Comparison of ENCODE assay signal across 8 cellular contexts in genomic region chr15:89206908-89207331, GRCh38. TPM values are rescaled to one million over a fixed set of nuclear protein-coding genes. Genes with fewer than 3 reads are reported as not detected.
DNase-seq lines count a peak whose midpoint lies in the region; ATAC-seq and TF ChIP-seq lines count a peak whose summit lies in the region.

No MANE protein-coding gene starts in this region.

- H3K79me2 ChIP-seq in parathyroid adenoma: no peaks in the 10 kb centered on the region

- H3K27ac ChIP-seq in parathyroid adenoma (no peak overlapping the region), tibial nerve (no peak overlapping the region)

- H2AFZ ChIP-seq in parathyroid adenoma: peak overlapping the region; percentile 63

- DNase-seq in COR-L47 (lab: John Stamatoyannopoulos, UW) (peak; percentile 58), Kasumi-1 (lab: John Stamatoyannopoulos, UW) (peak; percentile 62 to 65), glomerular visceral epithelial cell (ENCODE audit: extremely low spot score) (peak; percentile 78), tibial nerve (ENCODE audit: low spot score in 2 of 2) (peak; percentile 61 to 76)
- peak; percentile 74 for DNase-seq in activated naive CD4-positive, alpha-beta T cell treated with Interleukin-2 at 50 U/mL for 16 hours

- peak overlapping the region; percentile 75 for H3K4me2 ChIP-seq in parathyroid adenoma (ENCODE audit: low read length)

- 1 to 2% methylated on average over 14 of the region's 14 CpGs for WGBS in tibial nerve, 2 donors

- H3K4me1 ChIP-seq in parathyroid adenoma (no peaks in the 10 kb centered on the region), tibial nerve (peaks cover 0 to 8% (median under 1%) of the 10 kb centered on the region in 4 donors)

- no peak for TF ChIP-seq POLR2A in tibial nerve (IDR thresholded peaks at IDR 0.05)

- H3K27me3 ChIP-seq in parathyroid adenoma (ENCODE audit: control insufficient read depth, insufficient read depth, low read length) (no peaks in the 10 kb centered on the region), tibial nerve (no peaks in the 10 kb centered on the region)

- TF ChIP-seq EP300 in tibial nerve (IDR thresholded peaks at IDR 0.05): no peak

- H3K36me3 ChIP-seq in parathyroid adenoma (ENCODE audit: control insufficient read depth, insufficient read depth, low read length): no peaks in the 10 kb centered on the region
- H3K36me3 ChIP-seq in tibial nerve: no peaks in the 10 kb centered on the region

- ATAC-seq in GM21515 (IDR thresholded peaks at IDR 0.05; ENCODE audit: unreplicated experiment): peak; percentile 65
- peak; percentile 99 for ATAC-seq in SK-N-SH treated with all-trans-retinoic acid at 6 μM for 48 hours

- H3K9ac ChIP-seq in parathyroid adenoma: no peak overlapping the region

- H3K4me3 ChIP-seq in parathyroid adenoma (ENCODE audit: low read depth, low read length) (no peak overlapping the region), tibial nerve (peak overlapping the region in 2 of 4 donors; percentile 23 to 31)

- peak; percentile 87 for TF ChIP-seq CTCF in parathyroid adenoma (IDR thresholded peaks at IDR 0.05)
- TF ChIP-seq CTCF in tibial nerve (IDR thresholded peaks at IDR 0.05): peak; percentile 93 to 98 (median 96)

- no peaks in the 10 kb centered on the region for H3K9me3 ChIP-seq in parathyroid adenoma (ENCODE audit: control insufficient read depth, low read length)
- H3K9me3 ChIP-seq in tibial nerve: no peaks in the 10 kb centered on the region

TF ChIP-seq in SK-N-SH treated with all-trans-retinoic acid at 6 μM for 48 hours, 23 proteins besides CTCF, POLR2A, EP300 and RAD21:
- TF ChIP-seq CSRNP3 (CRISPR knock-in tag; IDR thresholded peaks at IDR 0.05) (no peak), TSHZ2 (CRISPR knock-in tag; IDR thresholded peaks at IDR 0.05) (no peak), POU6F1 (CRISPR knock-in tag; IDR thresholded peaks at IDR 0.05; ENCODE audit: borderline replicate concordance, low read depth) (no peak), ARNTL (CRISPR knock-in tag; IDR thresholded peaks at IDR 0.05; ENCODE audit: borderline replicate concordance, low read depth) (no peak), ZNF8 (CRISPR knock-in tag; IDR thresholded peaks at IDR 0.05) (no peak), BACH2 (CRISPR knock-in tag; IDR thresholded peaks at IDR 0.05; ENCODE audit: borderline replicate concordance) (no peak), ISL1 (CRISPR knock-in tag; IDR thresholded peaks at IDR 0.05) (no peak), ZFP3 (CRISPR knock-in tag; IDR thresholded peaks at IDR 0.05) (no peak), RARB (CRISPR knock-in tag; IDR thresholded peaks at IDR 0.05) (no peak), TCF4 (CRISPR knock-in tag; IDR thresholded peaks at IDR 0.05; ENCODE audit: borderline replicate concordance) (no peak), ESRRG (CRISPR knock-in tag; IDR thresholded peaks at IDR 0.05) (no peak), PATZ1 (CRISPR knock-in tag; IDR thresholded peaks at IDR 0.05; ENCODE audit: borderline replicate concordance) (no peak), SNAI2 (CRISPR knock-in tag; IDR thresholded peaks at IDR 0.05) (no peak), ZFP30 (CRISPR knock-in tag; IDR thresholded peaks at IDR 0.05) (no peak), ZNF70 (CRISPR knock-in tag; IDR thresholded peaks at IDR 0.05) (no peak)

RNA-seq across cellular contexts. Expression of gene RLBP1, which starts 14.5 kb away (rescaled TPM):
- total RNA-seq in tibial nerve: not detected

RNA-seq across cellular contexts. Expression of gene FANCI, which starts 36.9 kb away (rescaled TPM):
- 1 to 10 TPM; 2.7 to 8.7 (median 5.1) TPM for total RNA-seq in tibial nerve
